Comparison of ENCODE assay signal across 8 cellular contexts in the genomic region with DNA sequence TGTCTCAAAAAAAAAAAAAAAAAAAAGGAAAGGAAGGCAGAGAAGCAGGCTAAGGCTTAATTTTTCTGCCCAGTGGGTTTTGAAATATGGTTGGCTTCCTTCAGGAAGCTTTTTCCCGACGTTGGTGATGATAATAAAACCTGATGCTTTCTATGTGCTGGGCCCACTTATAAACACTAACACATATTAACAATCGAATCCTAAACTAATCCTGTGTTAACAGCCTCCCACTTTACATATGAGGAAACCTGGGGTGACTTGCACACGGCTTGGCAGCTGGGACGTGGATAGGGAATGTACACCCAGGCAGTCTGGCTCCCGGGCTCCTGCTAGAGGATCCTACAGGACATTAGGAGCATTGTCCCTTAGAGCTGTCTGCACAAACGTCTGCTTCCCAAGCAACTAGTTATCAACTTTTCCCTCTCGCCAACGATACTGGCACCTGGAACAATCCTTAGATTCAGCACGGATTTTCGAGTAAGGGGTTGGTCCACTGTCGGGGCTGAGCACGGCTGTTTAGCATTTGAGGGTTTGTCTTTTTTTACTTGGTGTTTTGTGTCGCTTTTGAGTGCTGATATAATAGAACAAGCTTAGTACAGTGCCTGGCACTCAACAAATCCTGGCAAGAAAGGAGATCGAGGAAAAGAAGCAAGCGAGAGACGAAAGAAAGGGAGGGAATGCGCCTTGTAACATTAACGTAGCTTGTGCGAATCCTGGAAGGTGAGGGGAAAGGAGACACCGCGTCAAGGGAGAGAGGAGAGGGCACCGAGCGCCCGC. TPM values are rescaled to one million over a fixed set of nuclear protein-coding genes. Genes with fewer than 3 reads are reported as not detected.
DNase-seq lines count a peak whose midpoint lies in the region; ATAC-seq and TF ChIP-seq lines count a peak whose summit lies in the region.

No MANE protein-coding gene starts in this region.

- no TSS peak for BruUV-seq in Caco-2 (replicated peaks; lab: Mats Ljungman, UMichigan)

- H3K9me3 ChIP-seq in Caco-2 = no peaks in the 10 kb centered on the region
- H3K9me3 ChIP-seq in left lung = no peaks in the 10 kb centered on the region
- no peaks in the 10 kb centered on the region for H3K9me3 ChIP-seq in stomach

- CTCF ChIA-PET in Caco-2 (lab: Charles Lee) = interaction anchor here (0.7 to 2.2 kb wide), 10 partner anchors 9 to 1052 kb away, joined by 3 to 18 read pairs (median 4); no protein-coding TSS in a partner anchor

- peak; percentile 34 for ATAC-seq in GM19455 (IDR thresholded peaks at IDR 0.05; ENCODE audit: unreplicated experiment)
- ATAC-seq in HG03460 (IDR thresholded peaks at IDR 0.05; ENCODE audit: unreplicated experiment) = peak; percentile 11
- ATAC-seq in central memory CD8-positive, alpha-beta T cell (replicated peaks; ENCODE audit: extremely low read depth, poor library complexity, severe bottlenecking) = peak; percentile 6
- peak; percentile 58 for ATAC-seq in left lung

- DNase-seq in Caco-2 (peak; percentile 73 to 77), NCI-H82 treated with DMSO at 0.1 percent for 48 hours (lab: John Stamatoyannopoulos, UW; ENCODE audit: unreplicated experiment) (peak; percentile 16), left lung (no peak), stomach (peak; percentile 51), cortex of kidney (lab: John Stamatoyannopoulos, UW) (no peak)
- DNase-seq in central memory CD8-positive, alpha-beta T cell (ENCODE audit: low spot score in 2 of 2) = no peak

- POLR2A ChIA-PET in Caco-2 (lab: Charles Lee) = interaction anchor here (1.2 to 2.1 kb wide), 3 partner anchors 10 to 177 kb away, joined by 3 to 16 read pairs (median 7); a partner anchor contains a TSS

- no peak for TF ChIP-seq POLR2A in stomach (IDR thresholded peaks at IDR 0.05)

- H3K9me3 Mint-ChIP-seq in Caco-2 (ENCODE audit: unreplicated experiment) = no peaks in the 10 kb centered on the region
- no peaks in the 10 kb centered on the region for H3K9me3 Mint-ChIP-seq in central memory CD8-positive, alpha-beta T cell

- H3K36me3 ChIP-seq in Caco-2 (ENCODE audit: control insufficient read depth, insufficient read depth, low read length) = no peaks in the 10 kb centered on the region
- no peaks in the 10 kb centered on the region for H3K36me3 ChIP-seq in left lung
- H3K36me3 ChIP-seq in stomach = no peaks in the 10 kb centered on the region

- WGBS in stomach, 5 donors = 2 to 4% (median 3%) methylated on average over 22 to 25 of the region's 25 CpGs

- H3K27ac ChIP-seq in left lung (peak overlapping the region in 1 of 2 donors; percentile 48), stomach (peak overlapping the region; percentile 65 to 89 (median 87))

- H3K27ac Mint-ChIP-seq in Caco-2 (ENCODE audit: unreplicated experiment) = peak overlapping the region; percentile 61
- H3K27ac Mint-ChIP-seq in central memory CD8-positive, alpha-beta T cell (ENCODE audit: low read depth) = peak overlapping the region; percentile 5

- TF ChIP-seq EP300 in stomach (IDR thresholded peaks at IDR 0.05) = no peak

- H3K4me3 Mint-ChIP-seq in Caco-2 (ENCODE audit: unreplicated experiment) = peak overlapping the region; percentile 84
- H3K4me3 Mint-ChIP-seq in central memory CD8-positive, alpha-beta T cell = peak overlapping the region; percentile 92

- H3K27me3 ChIP-seq in Caco-2 (replicated peaks; ENCODE audit: control insufficient read depth, insufficient read depth, low read length) (no peaks in the 10 kb centered on the region), left lung (no peaks in the 10 kb centered on the region), stomach (no peaks in the 10 kb centered on the region)

- intact Hi-C loops in Caco-2 (cut with micrococcal nuclease; ENCODE audit: unreplicated experiment) (loop anchor here (1.0 kb wide), 3 partner anchors 23 to 261 kb away; no protein-coding TSS in a partner anchor), left lung (cut with DNase I) (no loop called here), stomach (cut with DNase I; ENCODE audit: low total_unique reads) (no loop called here)

- H3K4me1 ChIP-seq in Caco-2 (no peaks in the 10 kb centered on the region), left lung (peaks cover 5 to 18% of the 10 kb centered on the region in 2 donors), stomach (peaks cover 0 to 26% (median 21%) of the 10 kb centered on the region in 4 donors)

- no peaks in the 10 kb centered on the region for H3K36me3 Mint-ChIP-seq in Caco-2 (ENCODE audit: insufficient read depth, unreplicated experiment)
- peaks cover 5% of the 10 kb centered on the region for H3K36me3 Mint-ChIP-seq in central memory CD8-positive, alpha-beta T cell (ENCODE audit: insufficient read depth)

- peaks cover 9% of the 10 kb centered on the region for H3K4me1 Mint-ChIP-seq in Caco-2 (ENCODE audit: low read depth, unreplicated experiment)
- H3K4me1 Mint-ChIP-seq in central memory CD8-positive, alpha-beta T cell = peaks cover 23% of the 10 kb centered on the region

- H3K4me3 ChIP-seq in Caco-2 (ENCODE audit: low read depth, low read length) (peak overlapping the region; percentile 52), left lung (peak overlapping the region; percentile 83 to 98), stomach (peak overlapping the region; percentile 93 to 97 (median 94))

- no peaks in the 10 kb centered on the region for H3K27me3 Mint-ChIP-seq in Caco-2 (ENCODE audit: insufficient read depth, unreplicated experiment)
- no peaks in the 10 kb centered on the region for H3K27me3 Mint-ChIP-seq in central memory CD8-positive, alpha-beta T cell

- peak; percentile 18 to 39 for TF ChIP-seq CTCF in Caco-2 (IDR thresholded peaks at IDR 0.05; ENCODE audit: insufficient read depth in 1 of 2, low read depth in 1 of 2, low read length in 1 of 2, severe bottlenecking in 1 of 2, unreplicated experiment in 1 of 2)
- no peak for TF ChIP-seq CTCF in left lung (IDR thresholded peaks at IDR 0.05)
- no peak for TF ChIP-seq CTCF in stomach (IDR thresholded peaks at IDR 0.05)

RNA-seq across cellular contexts. Expression of a gene that starts 0.6 kb away (rescaled TPM):
- total RNA-seq in Caco-2 (2022) (21.0 and 31.8 TPM in 2 replicates), left lung (10 to 100 TPM; 10.4 to 20.5 TPM), stomach (10 to 100 TPM; 11.7 to 23.2 (median 16.8) TPM)
- polyA plus RNA-seq in stomach = 10 to 100 TPM; 13.1 to 38.2 (median 13.4) TPM

RNA-seq across cellular contexts. Expression of a gene that starts 19.1 kb away (rescaled TPM):
- total RNA-seq in Caco-2 (2022) = 1.5 and 1.8 TPM in 2 replicates
- total RNA-seq in left lung = not detected
- not detected for total RNA-seq in stomach
- not detected for polyA plus RNA-seq in stomach

Comparison
In these comparisons a context has a peak if more than half of its experiments do, and no peak if none do; other contexts are left out.
1. DNase-seq: peak in Caco-2 (2 of 2), NCI-H82 treated with DMSO at 0.1 percent for 48 hours (single experiment) and stomach (single experiment); none in central memory CD8-positive, alpha-beta T cell (0 of 2), left lung (0 of 2) and cortex of kidney (single experiment).
2. CTCF ChIP-seq: peak in Caco-2 (2 of 2); none in left lung (0 of 2) and stomach (0 of 7).
3. ATAC-seq: peak in every context shown above with its lines; median percentile 58 in left lung; 34 in GM19455; 11 in HG03460; 6 in central memory CD8-positive, alpha-beta T cell.
4. Peak in every context shown above with its lines, with median percentiles within 50 percentile points of each other: H3K4me3 ChIP-seq.